Comparison of ENCODE assay signal across 8 cellular contexts in genomic region chr2:7632420-7632819, GRCh38.
"Had no signal": no experiment of that assay in that cellular context is flagged by ENCODE, and none has a peak within 500 bp of the region (broad histone marks: within the 10 kb centered on the region; RNA-seq: fewer than 3 reads in every experiment).

No MANE protein-coding gene starts in this region.

- H3K27ac ChIP-seq: GM23248, KMS-11 had no signal

- H3K4me2 ChIP-seq: KMS-11 had no signal

- H3K4me3 Mint-ChIP-seq: H9 had no signal

- H3K4me3 ChIP-seq: GM23248 had no signal

- FAIRE-seq: H54 had no signal

- H2AFZ ChIP-seq: GM23248 had no signal

- H3K9ac ChIP-seq: GM23248, KMS-11 had no signal

- DNase-seq: GM23248, GOT3, H9, HCEC 1CT, IMR-90, KBM-7 had no signal

- H3K27ac Mint-ChIP-seq: H9 had no signal
